ENCODE assay signal across 10 cellular contexts in the genomic region with DNA sequence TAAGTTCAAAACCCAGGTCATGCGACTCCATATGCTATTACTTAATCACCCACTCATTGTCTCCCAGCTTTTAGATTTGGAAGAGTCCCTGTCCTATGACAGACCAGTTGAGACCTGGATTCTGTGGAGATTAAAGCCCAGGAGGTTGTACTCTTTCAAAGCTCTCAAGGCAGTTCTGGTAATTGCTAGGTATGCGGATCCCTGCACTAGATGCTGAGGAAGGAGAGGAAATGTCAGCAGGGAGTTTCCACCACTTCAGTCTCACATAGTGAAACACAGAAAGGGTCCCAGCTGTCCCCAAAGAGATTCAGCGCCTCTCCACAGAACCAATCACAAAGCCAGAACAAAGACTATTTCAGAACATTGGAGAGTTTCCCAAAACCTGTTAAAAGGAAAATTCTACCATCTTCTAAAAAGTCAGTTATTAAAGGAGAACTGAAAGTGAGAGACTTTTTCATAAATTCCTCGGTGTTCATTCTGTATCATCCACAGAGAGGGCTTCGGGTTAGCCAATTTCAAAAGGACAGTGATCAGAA. TPM values are rescaled to one million over a fixed set of nuclear protein-coding genes. Genes with fewer than 3 reads are reported as not detected.
DNase-seq lines count a peak whose midpoint lies in the region; ATAC-seq and TF ChIP-seq lines count a peak whose summit lies in the region.
"Had no signal": no experiment of that assay in that cellular context is flagged by ENCODE, and none has a peak within 500 bp of the region (broad histone marks: within the 10 kb centered on the region; RNA-seq: fewer than 3 reads in every experiment).

No MANE protein-coding gene starts in this region.

- H3K4me2 ChIP-seq in Karpas-422 (ENCODE audit: low read depth, low read length, poor library complexity, severe bottlenecking): peak overlapping the region; percentile 29

- H3K4me3 Mint-ChIP-seq in HFFc6: no peak overlapping the region

- peak; percentile 32 for ATAC-seq in GM18867 (IDR thresholded peaks at IDR 0.05; ENCODE audit: unreplicated experiment)
- ATAC-seq in GM21737 (IDR thresholded peaks at IDR 0.05; ENCODE audit: unreplicated experiment): peak; percentile 57
- no peak for ATAC-seq in sciatic nerve

- no peak overlapping the region for H2AFZ ChIP-seq in Karpas-422 (ENCODE audit: low read length)

- DNase-seq in Karpas-422 (no peak), AG20443 (ENCODE audit: low spot score) (no peak), H7 (no peak), sciatic nerve (ENCODE audit: low spot score) (no peak), HFFc6 (no peak)
- DNase-seq: midbrain had no signal

- H3K36me3 ChIP-seq in Karpas-422 (ENCODE audit: insufficient read depth, low read length) (peaks cover 8% of the 10 kb centered on the region), mucosa of rectum (ENCODE audit: control insufficient read depth in 2 of 2, insufficient read depth in 2 of 2, low read length in 2 of 2) (peaks cover 33 to 37% of the 10 kb centered on the region in 2 donors), H7 (replicated peaks; ENCODE audit: control insufficient read depth, insufficient read depth, low read length) (peaks cover 2% of the 10 kb centered on the region)

- H3K9me3 ChIP-seq in Karpas-422 (ENCODE audit: low read length) (no peaks in the 10 kb centered on the region), mucosa of rectum (ENCODE audit: control insufficient read depth in 2 of 2, low read length in 2 of 2) (no peaks in the 10 kb centered on the region)

- H3K4me3 ChIP-seq in Karpas-422 (ENCODE audit: low read length) (no peak overlapping the region), mucosa of rectum (ENCODE audit: low read length in 2 of 2) (peak overlapping the region in 1 of 2 donors; percentile 49), H7 (ENCODE audit: insufficient read depth, low read depth, low read length) (no peak overlapping the region)
- H3K4me3 ChIP-seq: coronary artery had no signal

- H3K27ac ChIP-seq in Karpas-422 (ENCODE audit: low read length): peak overlapping the region; percentile 60
- peak overlapping the region; percentile 5 to 43 for H3K27ac ChIP-seq in mucosa of rectum (ENCODE audit: low read depth in 2 of 2, low read length in 2 of 2)
- H3K27ac ChIP-seq: coronary artery had no signal

- intact Hi-C loops in sciatic nerve (cut with DNase I): loop anchor here (5.0 kb wide), 1 partner anchor 856 kb away; no protein-coding TSS in a partner anchor

- peaks cover 31% of the 10 kb centered on the region for H3K4me1 Mint-ChIP-seq in HFFc6 (ENCODE audit: low read depth)

- peaks cover 41% of the 10 kb centered on the region for H3K4me1 ChIP-seq in Karpas-422 (ENCODE audit: low read length)
- peaks cover 2 to 14% of the 10 kb centered on the region in 2 donors for H3K4me1 ChIP-seq in mucosa of rectum (ENCODE audit: control insufficient read depth in 2 of 2, insufficient read depth in 2 of 2, low read length in 2 of 2)

- H3K27me3 ChIP-seq in Karpas-422 (ENCODE audit: low read length): no peaks in the 10 kb centered on the region
- H3K27me3 ChIP-seq in mucosa of rectum (ENCODE audit: control insufficient read depth in 2 of 2, insufficient read depth in 2 of 2, low read length in 2 of 2): no peaks in the 10 kb centered on the region
- H3K27me3 ChIP-seq in H7 (ENCODE audit: control insufficient read depth, insufficient read depth, low read length): no peaks in the 10 kb centered on the region

- peaks cover 9% of the 10 kb centered on the region; the same call in 1 of the 2 replicates for H3K79me2 ChIP-seq in Karpas-422 (ENCODE audit: low read length)

- H3K36me3 Mint-ChIP-seq in HFFc6 (ENCODE audit: low read depth): peaks cover 28% of the 10 kb centered on the region

- peaks cover 4% of the 10 kb centered on the region; the same call in 1 of the 2 replicates for H3K9me3 Mint-ChIP-seq in HFFc6

- no peaks in the 10 kb centered on the region; the same call in 1 of the 2 replicates for H3K27me3 Mint-ChIP-seq in HFFc6 (ENCODE audit: insufficient read depth)

- H3K9me2 ChIP-seq in Karpas-422 (replicated peaks; ENCODE audit: insufficient read depth, low read length): no peaks in the 10 kb centered on the region

- H3K27ac Mint-ChIP-seq in HFFc6: no peak overlapping the region

- H3K9ac ChIP-seq in Karpas-422 (ENCODE audit: low read length): peak overlapping the region; percentile 20; the same call in 1 of the 2 replicates
- H3K9ac ChIP-seq in mucosa of rectum (ENCODE audit: low read depth in 1 of 2, low read length in 2 of 2): peak overlapping the region in 1 of 2 donors; percentile 3

- TF ChIP-seq CTCF in HFFc6 (IDR thresholded peaks at IDR 0.05): no peak

- H4K20me1 ChIP-seq in Karpas-422 (ENCODE audit: insufficient read depth, low read depth, low read length): no peaks in the 10 kb centered on the region

RNA-seq across cellular contexts. Expression of gene IRF2, which starts 53.4 kb away (rescaled TPM):
- 29.8 and 35.5 TPM in 2 replicates for total RNA-seq in Karpas-422 (2014; rRNA removed; shearing (Covaris generic); ENCODE audit: low replicate concordance)
- 11.9 and 14.8 TPM in 2 replicates for total RNA-seq in H7 (2014; rRNA removed; shearing (Covaris generic))
- total RNA-seq in sciatic nerve: 50.2 TPM
- total RNA-seq in HFFc6 (2021; fragmentation: NEBNext Ultra II Directional; extraction: Animal tissue kit (Norgen Biotek cat#: 25700)): 10 to 100 TPM; 13.4 to 24.0 (median 19.7) TPM
